20 cellular contexts compared by ENCODE assay signal in genomic region chr6:23656257-23656731, GRCh38.
DNase-seq lines count a peak whose midpoint lies in the region; ATAC-seq and TF ChIP-seq lines count a peak whose summit lies in the region.
"Had no signal": no experiment of that assay in that cellular context is flagged by ENCODE, and none has a peak within 500 bp of the region (broad histone marks: within the 10 kb centered on the region; RNA-seq: fewer than 3 reads in every experiment).

No MANE protein-coding gene starts in this region.

- H3K4me1 ChIP-seq in HAP-1 (0 out of 2 replicates have a peak, but pooled peaks cover 2% of the 10 kb centered on the region), transverse colon (peaks cover 0 to under 1% (median 0%) of the 10 kb centered on the region in 4 donors)
- H3K4me1 ChIP-seq: gastrocnemius medialis had no signal

- DNase-seq in HAP-1 (ENCODE audit: low spot score in 2 of 2) (peak; percentile 39 to 40), NCI-H526 treated with DMSO at 0.1 percent for 48 hours (lab: John Stamatoyannopoulos, UW) (peak; percentile 4), globus pallidus (ENCODE audit: low spot score) (peak; percentile 48), putamen (ENCODE audit: low spot score) (peak; percentile 66), transverse colon (no peak), GM13976 (ENCODE audit: low spot score) (no peak)
- DNase-seq in stimulated activated CD4-positive, alpha-beta T cell treated with anti-CD3 and anti-CD28 coated beads, Interleukin-2, amount 100 ng/mL, for 24 hours = no peak
- DNase-seq: activated B cell treated with CpG ODN at 0.5 μM for 24 hours, activated gamma-delta T cell treated with Interleukin-2 at 50 U/mL for 16 hours, aorta, gastrocnemius medialis, IMR-90, MV-4-11, NCI-H524, occipital lobe, Peyer's patch, T-cell had no signal

- no peaks in the 10 kb centered on the region for H3K36me3 ChIP-seq in HAP-1 (replicated peaks)
- H3K36me3 ChIP-seq in transverse colon = no peaks in the 10 kb centered on the region
- H3K36me3 ChIP-seq: gastrocnemius medialis, Peyer's patch had no signal

- in situ Hi-C loops in HAP-1 (cut with MboI; ENCODE audit: low sequenced_read_pairs) (no loop called here), transverse colon (cut with MboI; ENCODE audit: low pct_ligation_motif_present in 1 of 4, low pct_unique_long_range_greater_than_20kb in 1 of 4, low sequenced_read_pairs in 3 of 4) (no loop called here), GM13976 (cut with MboI; ENCODE audit: low sequenced_read_pairs, unreplicated experiment) (no loop called here)

- ATAC-seq in GM19452 (IDR thresholded peaks at IDR 0.05; ENCODE audit: unreplicated experiment) = no peak
- ATAC-seq: gastrocnemius medialis, T-cell had no signal

- no peak for TF ChIP-seq POLR2A in transverse colon (IDR thresholded peaks at IDR 0.05)

- intact Hi-C loops in transverse colon (cut with DNase I; ENCODE audit: low total_unique reads) = no loop called here

- H3K27me3 ChIP-seq in HAP-1 (ENCODE audit: low read depth) (no peaks in the 10 kb centered on the region), transverse colon (no peaks in the 10 kb centered on the region)
- H3K27me3 ChIP-seq: gastrocnemius medialis, Peyer's patch had no signal

- H3K4me3 ChIP-seq in HAP-1 (no peak overlapping the region), transverse colon (no peak overlapping the region)
- H3K4me3 ChIP-seq: coronary artery, gastrocnemius medialis, Peyer's patch, skin epidermis had no signal

- no peaks in the 10 kb centered on the region; the same call in 1 of the 2 replicates for H3K9me3 ChIP-seq in HAP-1
- no peaks in the 10 kb centered on the region for H3K9me3 ChIP-seq in transverse colon
- H3K9me3 ChIP-seq: gastrocnemius medialis, Peyer's patch had no signal

- TF ChIP-seq EP300 in transverse colon (IDR thresholded peaks at IDR 0.05; ENCODE audit: low read depth) = no peak

- H3K27ac ChIP-seq in transverse colon = no peak overlapping the region
- H3K27ac ChIP-seq: coronary artery, gastrocnemius medialis, Peyer's patch, skin epidermis had no signal

- WGBS in transverse colon (ENCODE audit: low coverage in 1 of 2), 2 donors = 50 to 70% methylated on average over 1 to 8 of the region's 8 CpGs

- TF ChIP-seq CTCF in transverse colon (IDR thresholded peaks at IDR 0.05) (no peak), GM13976 (IDR thresholded peaks at IDR 0.05; ENCODE audit: borderline replicate concordance, control extremely low read depth, extremely low read depth, insufficient read depth, missing control alignments) (no peak)

Comparison
In these comparisons a context has a peak if more than half of its experiments do, and no peak if none do; other contexts are left out.
1. DNase-seq: peak in HAP-1 (2 of 2), NCI-H526 treated with DMSO at 0.1 percent for 48 hours (single experiment), globus pallidus (single experiment) and putamen (single experiment); none in transverse colon (single experiment), stimulated activated CD4-positive, alpha-beta T cell treated with anti-CD3 and anti-CD28 coated beads, Interleukin-2, amount 100 ng/mL, for 24 hours (0 of 2) and GM13976 (single experiment).